8 cellular contexts compared by ENCODE assay signal in the genomic region with DNA sequence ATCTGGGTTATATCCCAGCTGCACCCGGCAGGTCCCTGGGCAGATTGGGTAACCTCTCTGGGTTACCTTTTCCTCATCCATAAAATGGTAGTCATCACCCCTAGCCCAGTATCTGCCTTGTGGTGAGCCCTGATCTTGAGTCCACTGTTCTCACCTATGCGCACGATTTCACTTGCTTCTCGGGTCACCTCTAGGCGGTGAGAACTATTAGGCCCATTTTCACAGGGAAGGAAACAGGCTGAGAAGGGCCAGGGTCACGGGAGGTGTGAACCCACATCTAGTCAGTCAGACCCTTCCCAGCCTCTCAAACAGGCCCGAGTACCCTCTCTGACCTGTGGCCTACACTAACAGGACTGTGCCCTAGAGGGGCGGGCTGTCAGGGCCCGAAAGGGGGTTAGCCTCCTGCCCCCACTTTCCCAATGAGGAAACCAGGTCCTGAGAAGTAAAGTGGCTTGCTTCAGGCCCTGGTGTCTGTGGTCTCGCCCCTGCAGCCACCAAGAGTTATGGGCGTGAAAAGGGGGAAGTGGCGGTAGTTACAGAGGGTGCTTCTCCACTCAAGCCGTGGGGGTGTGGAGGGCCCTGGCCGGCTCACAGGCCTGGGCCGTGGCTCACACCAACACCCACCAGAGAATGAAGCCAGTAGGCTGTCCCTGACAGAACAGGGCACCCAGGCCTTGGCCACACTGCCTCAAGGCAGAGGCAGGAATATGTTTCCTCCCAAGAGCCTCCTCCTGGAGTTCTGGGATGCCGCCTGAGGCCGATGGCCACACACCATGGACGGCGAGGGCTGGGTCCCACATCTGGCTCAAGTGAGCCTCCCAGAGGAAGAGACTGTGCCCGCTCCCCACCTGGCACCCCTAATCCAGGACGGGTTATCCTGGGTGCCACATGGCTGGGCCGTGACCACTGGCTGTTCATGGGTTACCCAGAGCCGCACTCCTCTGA. TPM values are rescaled to one million over a fixed set of nuclear protein-coding genes. Genes with fewer than 3 reads are reported as not detected.
DNase-seq lines count a peak whose midpoint lies in the region; ATAC-seq and TF ChIP-seq lines count a peak whose summit lies in the region.

No MANE protein-coding gene starts in this region.

- H3K9me3 Mint-ChIP-seq in activated T-cell treated with anti-CD3 and anti-CD28 coated beads, Interleukin-2, amount 50 U/mL, for 4 hours, result no peaks in the 10 kb centered on the region
- no peaks in the 10 kb centered on the region for H3K9me3 Mint-ChIP-seq in activated T-helper 17 cell treated with anti-CD3 and anti-CD28 coated beads, Interleukin-2, amount 50 U/mL, for 72 hours
- no peaks in the 10 kb centered on the region for H3K9me3 Mint-ChIP-seq in stimulated activated naive CD8-positive, alpha-beta T cell treated with anti-CD3 and anti-CD28 coated beads, Interleukin-15, Interleukin-2, amounts not matched to agents 100 ng/mL and 50 ng/mL, for 24 hours

- intact Hi-C loops in lower leg skin (cut with DNase I; ENCODE audit: low total_unique reads), result no loop called here

- 73 to 86% methylated on average over 18 to 23 of the region's 23 CpGs for WGBS in lower leg skin, 2 donors

- H3K27me3 Mint-ChIP-seq in activated T-cell treated with anti-CD3 and anti-CD28 coated beads, Interleukin-2, amount 50 U/mL, for 4 hours (ENCODE audit: low read depth), result no peaks in the 10 kb centered on the region
- H3K27me3 Mint-ChIP-seq in activated T-helper 17 cell treated with anti-CD3 and anti-CD28 coated beads, Interleukin-2, amount 50 U/mL, for 72 hours, result no peaks in the 10 kb centered on the region
- no peaks in the 10 kb centered on the region for H3K27me3 Mint-ChIP-seq in stimulated activated naive CD8-positive, alpha-beta T cell treated with anti-CD3 and anti-CD28 coated beads, Interleukin-15, Interleukin-2, amounts not matched to agents 100 ng/mL and 50 ng/mL, for 24 hours

- no peak for TF ChIP-seq POLR2A in lower leg skin (IDR thresholded peaks at IDR 0.05)

- no peak for DNase-seq in activated T-cell treated with anti-CD3 and anti-CD28 coated beads, Interleukin-2, amount 50 U/mL, for 4 hours
- DNase-seq in activated T-cell treated with anti-CD3 and anti-CD28 coated beads, Interleukin-2, amount 50 U/mL, for 1 hour, result no peak
- no peak for DNase-seq in COLO668 (lab: John Stamatoyannopoulos, UW; ENCODE audit: unreplicated experiment)
- DNase-seq in lower leg skin (ENCODE audit: low spot score in 2 of 2), result no peak

- H3K4me3 Mint-ChIP-seq in activated T-cell treated with anti-CD3 and anti-CD28 coated beads, Interleukin-2, amount 50 U/mL, for 4 hours, result peak overlapping the region; percentile 64
- peak overlapping the region; percentile 79 for H3K4me3 Mint-ChIP-seq in activated T-helper 17 cell treated with anti-CD3 and anti-CD28 coated beads, Interleukin-2, amount 50 U/mL, for 72 hours
- peak overlapping the region; percentile 80 for H3K4me3 Mint-ChIP-seq in stimulated activated naive CD8-positive, alpha-beta T cell treated with anti-CD3 and anti-CD28 coated beads, Interleukin-15, Interleukin-2, amounts not matched to agents 100 ng/mL and 50 ng/mL, for 24 hours

- peaks cover 86% of the 10 kb centered on the region for H3K4me1 Mint-ChIP-seq in activated T-cell treated with anti-CD3 and anti-CD28 coated beads, Interleukin-2, amount 50 U/mL, for 4 hours (ENCODE audit: low read depth)
- H3K4me1 Mint-ChIP-seq in activated T-helper 17 cell treated with anti-CD3 and anti-CD28 coated beads, Interleukin-2, amount 50 U/mL, for 72 hours, result peaks cover 59% of the 10 kb centered on the region
- peaks cover 100% of the 10 kb centered on the region for H3K4me1 Mint-ChIP-seq in stimulated activated naive CD8-positive, alpha-beta T cell treated with anti-CD3 and anti-CD28 coated beads, Interleukin-15, Interleukin-2, amounts not matched to agents 100 ng/mL and 50 ng/mL, for 24 hours (ENCODE audit: low read depth)

- TF ChIP-seq CTCF in lower leg skin (IDR thresholded peaks at IDR 0.05), result no peak

- peaks cover 12% of the 10 kb centered on the region for H3K36me3 Mint-ChIP-seq in activated T-cell treated with anti-CD3 and anti-CD28 coated beads, Interleukin-2, amount 50 U/mL, for 4 hours (ENCODE audit: insufficient read depth)
- H3K36me3 Mint-ChIP-seq in activated T-helper 17 cell treated with anti-CD3 and anti-CD28 coated beads, Interleukin-2, amount 50 U/mL, for 72 hours (ENCODE audit: low read depth), result peaks cover 59% of the 10 kb centered on the region
- peaks cover 41% of the 10 kb centered on the region for H3K36me3 Mint-ChIP-seq in stimulated activated naive CD8-positive, alpha-beta T cell treated with anti-CD3 and anti-CD28 coated beads, Interleukin-15, Interleukin-2, amounts not matched to agents 100 ng/mL and 50 ng/mL, for 24 hours (ENCODE audit: low read depth)

- H3K4me3 ChIP-seq in lower leg skin (ENCODE audit: low read depth, poor library complexity, severe bottlenecking), result no peak overlapping the region

- peak; percentile 22 to 28 for ATAC-seq in activated T-cell treated with anti-CD3 and anti-CD28 coated beads, Interleukin-2, amount 50 U/mL, for 4 hours
- ATAC-seq in HG03135 (IDR thresholded peaks at IDR 0.05; ENCODE audit: unreplicated experiment) (peak; percentile 43), GM19467 (IDR thresholded peaks at IDR 0.05; ENCODE audit: unreplicated experiment) (no peak)
- ATAC-seq in activated T-helper 17 cell treated with anti-CD3 and anti-CD28 coated beads, Interleukin-2, amount 50 U/mL, for 72 hours (replicated peaks), result peak; percentile 58

- peak overlapping the region; percentile 94 for H3K27ac Mint-ChIP-seq in activated T-helper 17 cell treated with anti-CD3 and anti-CD28 coated beads, Interleukin-2, amount 50 U/mL, for 72 hours
- peak overlapping the region; percentile 92 for H3K27ac Mint-ChIP-seq in stimulated activated naive CD8-positive, alpha-beta T cell treated with anti-CD3 and anti-CD28 coated beads, Interleukin-15, Interleukin-2, amounts not matched to agents 100 ng/mL and 50 ng/mL, for 24 hours

RNA-seq across cellular contexts. Expression of gene PSTPIP1, which starts 19.5 kb away (rescaled TPM):
- total RNA-seq in activated T-cell treated with anti-CD3 and anti-CD28 coated beads, Interleukin-2, amount 50 U/mL, for 4 hours, result 100 to 1,000 TPM in 1 of 3 donors, 10 to 100 TPM in 2; 85.4 to 130 (median 92.1) TPM
- 100 to 1,000 TPM; 125 to 137 TPM for total RNA-seq in activated T-helper 17 cell treated with anti-CD3 and anti-CD28 coated beads, Interleukin-2, amount 50 U/mL, for 72 hours
- 1 to 10 TPM; 2.9 to 8.9 (median 4.0) TPM for total RNA-seq in lower leg skin

RNA-seq across cellular contexts. Expression of gene TSPAN3, which starts 56.5 kb away (rescaled TPM):
- total RNA-seq in activated T-cell treated with anti-CD3 and anti-CD28 coated beads, Interleukin-2, amount 50 U/mL, for 4 hours, result 10 to 100 TPM; 38.6 to 53.1 (median 42.8) TPM
- 10 to 100 TPM in 1 of 2 donors, 1 to 10 TPM in 1; 9.6 to 27.6 TPM for total RNA-seq in activated T-helper 17 cell treated with anti-CD3 and anti-CD28 coated beads, Interleukin-2, amount 50 U/mL, for 72 hours
- 10 to 100 TPM; 82.7 to 92.6 (median 88.2) TPM for total RNA-seq in lower leg skin

Comparison
In these comparisons a context has a peak if more than half of its experiments do, and no peak if none do; other contexts are left out.
1. RNA of gene PSTPIP1, which starts 19.5 kb away (total RNA-seq): 125 to 137 TPM in activated T-helper 17 cell treated with anti-CD3 and anti-CD28 coated beads, Interleukin-2, amount 50 U/mL, for 72 hours and 85.4 to 130 TPM in activated T-cell treated with anti-CD3 and anti-CD28 coated beads, Interleukin-2, amount 50 U/mL, for 4 hours; 2.9 to 8.9 TPM in lower leg skin; every median in the first group is over 4 times any median in the second.
2. Peak in every context shown above with its lines, with median percentiles within 50 percentile points of each other: H3K4me3 Mint-ChIP-seq.